8 cellular contexts compared by ENCODE assay signal in genomic region chr6:43228951-43229802, GRCh38. TPM values are rescaled to one million over a fixed set of nuclear protein-coding genes. Genes with fewer than 3 reads are reported as not detected.
A peak's percentile ranks its signal among the peaks of the same experiment; 100 is the strongest.
DNase-seq lines count a peak whose midpoint lies in the region; ATAC-seq and TF ChIP-seq lines count a peak whose summit lies in the region.

Gene DNPH1, minus strand, starts transcription at chr6:43229481. Its CDS starts 25 bp downstream, at chr6:43229456.

- peaks cover 19% of the 10 kb centered on the region for H3K4me1 ChIP-seq in Karpas-422 (ENCODE audit: low read length)
- H3K4me1 ChIP-seq in prostate gland (replicated peaks), result no peaks in the 10 kb centered on the region

- H3K9me2 ChIP-seq in Karpas-422 (replicated peaks; ENCODE audit: insufficient read depth, low read length), result no peaks in the 10 kb centered on the region

- 6% methylated on average over 52 of the region's 82 CpGs for WGBS in prostate gland

- TF ChIP-seq POLR2A in prostate gland (IDR thresholded peaks at IDR 0.05), result peak; percentile 34

- H3K9ac ChIP-seq in Karpas-422 (ENCODE audit: low read length), result peak within 1 kb of the TSS; percentile 73

- H3K79me2 ChIP-seq in Karpas-422 (ENCODE audit: low read length), result peaks cover 18% of the 10 kb centered on the region

- peak; percentile 70 for DNase-seq in EH (ENCODE audit: low read depth)
- peak; percentile 93 for DNase-seq in Karpas-422
- DNase-seq in T-helper 1 cell, result peak; percentile 59 to 78 (median 66)
- peak; percentile 40 for DNase-seq in amniotic epithelial cell (ENCODE audit: low read depth)
- DNase-seq in left ventricle myocardium superior, result peak; percentile 88
- DNase-seq in prostate gland (ENCODE audit: low spot score), result peak; percentile 66
- DNase-seq in ureter (ENCODE audit: low spot score), result peak; percentile 81

- H2AFZ ChIP-seq in Karpas-422 (ENCODE audit: low read length), result peak within 1 kb of the TSS; percentile 40

- H3K4me2 ChIP-seq in Karpas-422 (ENCODE audit: low read depth, low read length, poor library complexity, severe bottlenecking), result peak within 1 kb of the TSS; percentile 67

- peak within 1 kb of the TSS; percentile 69 for H3K4me3 ChIP-seq in Karpas-422 (ENCODE audit: low read length)
- H3K4me3 ChIP-seq in prostate gland, result peak within 1 kb of the TSS; percentile 62

- no peaks in the 10 kb centered on the region for H4K20me1 ChIP-seq in Karpas-422 (ENCODE audit: insufficient read depth, low read depth, low read length)

- H3K27me3 ChIP-seq in Karpas-422 (ENCODE audit: low read length), result no peaks in the 10 kb centered on the region
- no peaks in the 10 kb centered on the region for H3K27me3 ChIP-seq in prostate gland (replicated peaks; ENCODE audit: insufficient read depth)

- ATAC-seq in GM21529 (IDR thresholded peaks at IDR 0.05; ENCODE audit: unreplicated experiment) (peak; percentile 69), left ventricle myocardium superior (peak; percentile 97)

- intact Hi-C loops in left ventricle myocardium superior (cut with micrococcal nuclease), result no loop called here
- intact Hi-C loops in prostate gland (cut with DNase I), result no loop called here

- H3K27ac ChIP-seq in Karpas-422 (ENCODE audit: low read length), result no peak within 1 kb of the TSS
- H3K27ac ChIP-seq in prostate gland, result peak within 1 kb of the TSS; percentile 57 to 62

- 0 out of 2 replicates have a peak, but pooled peaks cover under 1% of the 10 kb centered on the region for H3K36me3 ChIP-seq in Karpas-422 (ENCODE audit: insufficient read depth, low read length)
- no peaks in the 10 kb centered on the region for H3K36me3 ChIP-seq in prostate gland

- TF ChIP-seq CTCF in prostate gland (IDR thresholded peaks at IDR 0.05), result peak; percentile 87 to 97 (median 92)

- H3K9me3 ChIP-seq in Karpas-422 (ENCODE audit: low read length) (no peaks in the 10 kb centered on the region), prostate gland (no peaks in the 10 kb centered on the region)

RNA-seq across cellular contexts. Expression of gene DNPH1, which starts in this region (rescaled TPM):
- 59.0 and 157 TPM in 2 replicates for total RNA-seq in Karpas-422 (2014; rRNA removed; shearing (Covaris generic); ENCODE audit: low replicate concordance)
- total RNA-seq in left ventricle myocardium superior (31.2 TPM), prostate gland (100 to 1,000 TPM in 1 of 2 donors, 10 to 100 TPM in 1; 40.3 to 138 TPM), ureter (42.8 TPM)

Comparison
In these comparisons a context has a peak if more than half of its experiments do, and no peak if none do; other contexts are left out.
1. DNase-seq: peak in every context shown above with its lines; median percentile 93 in Karpas-422; 88 in left ventricle myocardium superior; 81 in ureter; 70 in EH; 66 in T-helper 1 cell; 66 in prostate gland; 40 in amniotic epithelial cell.